ENCODE assay signal across 13 cellular contexts in genomic region chr5:131277415-131277814, GRCh38. TPM values are rescaled to one million over a fixed set of nuclear protein-coding genes. Genes with fewer than 3 reads are reported as not detected.
DNase-seq lines count a peak whose midpoint lies in the region; ATAC-seq and TF ChIP-seq lines count a peak whose summit lies in the region.
"Had no signal": no experiment of that assay in that cellular context is flagged by ENCODE, and none has a peak within 500 bp of the region (broad histone marks: within the 10 kb centered on the region; RNA-seq: fewer than 3 reads in every experiment).

No MANE protein-coding gene starts in this region.

- H3K4me3 ChIP-seq in SU-DHL-6 (ENCODE audit: insufficient read depth, low read length, poor library complexity, severe bottlenecking) (no peak overlapping the region), dorsolateral prefrontal cortex (no peak overlapping the region)
- H3K4me3 ChIP-seq: upper lobe of right lung had no signal

- H3K4me2 ChIP-seq in SU-DHL-6 (ENCODE audit: low read depth, low read length, poor library complexity, severe bottlenecking), result no peak overlapping the region

- H3K9me3 ChIP-seq in SU-DHL-6 (ENCODE audit: insufficient read depth, low read length), result no peaks in the 10 kb centered on the region
- H3K9me3 ChIP-seq: upper lobe of right lung had no signal

- H4K20me1 ChIP-seq in SU-DHL-6 (ENCODE audit: low read depth, low read length), result peaks cover 4% of the 10 kb centered on the region; the same call in 1 of the 2 replicates

- POLR2A ChIA-PET in RWPE1 (lab: Yijun Ruan, JAX; ENCODE audit: low non-redundant PET), result interaction anchor here (0.5 kb wide), 1 partner anchor 11 kb away, joined by 3 read pairs; no protein-coding TSS in a partner anchor

- H3K9me2 ChIP-seq in SU-DHL-6 (replicated peaks; ENCODE audit: insufficient read depth, low read length), result no peaks in the 10 kb centered on the region

- peaks cover 82% of the 10 kb centered on the region for H3K4me1 Mint-ChIP-seq in activated T-cell treated with anti-CD3 and anti-CD28 coated beads, Interleukin-2, amount 50 U/mL, for 4 hours (ENCODE audit: low read depth)
- peaks cover 40 to 68% of the 10 kb centered on the region in 2 donors for H3K4me1 Mint-ChIP-seq in stimulated activated naive B cell treated with anti-CD40 and anti-IgM and Interleukin-4, amounts not matched to agents 10 μg/mL and 1 μg/mL and 100 μg/mL, for 72 hours

- H3K36me3 ChIP-seq in SU-DHL-6 (ENCODE audit: low read length), result no peaks in the 10 kb centered on the region; the same call in 1 of the 2 replicates
- H3K36me3 ChIP-seq: upper lobe of right lung had no signal

- H3K4me3 Mint-ChIP-seq in activated T-cell treated with anti-CD3 and anti-CD28 coated beads, Interleukin-2, amount 50 U/mL, for 4 hours, result peak overlapping the region; percentile 5
- no peak overlapping the region for H3K4me3 Mint-ChIP-seq in stimulated activated naive B cell treated with anti-CD40 and anti-IgM and Interleukin-4, amounts not matched to agents 10 μg/mL and 1 μg/mL and 100 μg/mL, for 72 hours

- TF ChIP-seq CTCF in SU-DHL-6 (IDR thresholded peaks at IDR 0.05; ENCODE audit: insufficient read depth, low read length, poor library complexity, severe bottlenecking), result no peak
- TF ChIP-seq CTCF in dorsolateral prefrontal cortex (IDR thresholded peaks at IDR 0.05 in 54 of 56, conservative IDR thresholded peaks at IDR 0.05 in 2 of 56; ENCODE audit: low read depth in 1 of 56, partially characterized antibody in 56 of 56), result no peak
- TF ChIP-seq CTCF in RWPE1 (conservative IDR thresholded peaks at IDR 0.05; ENCODE audit: low read depth), result no peak

- H3K79me2 ChIP-seq in SU-DHL-6 (ENCODE audit: insufficient read depth, low read length), result peaks cover 92% of the 10 kb centered on the region

- peak overlapping the region; percentile 75 for H3K27ac Mint-ChIP-seq in stimulated activated naive B cell treated with anti-CD40 and anti-IgM and Interleukin-4, amounts not matched to agents 10 μg/mL and 1 μg/mL and 100 μg/mL, for 72 hours

- H3F3A ChIP-seq in SU-DHL-6 (ENCODE audit: insufficient read depth), result peaks cover 56% of the 10 kb centered on the region

- DNase-seq in activated T-cell treated with anti-CD3 and anti-CD28 coated beads, Interleukin-2, amount 50 U/mL, for 4 hours, result no peak
- DNase-seq in activated T-cell treated with anti-CD3 and anti-CD28 coated beads, Interleukin-2, amount 50 U/mL, for 48 hours, result no peak
- DNase-seq in dorsolateral prefrontal cortex (no peak), RWPE1 (ENCODE audit: low spot score) (no peak), activated gamma-delta T cell treated with Interleukin-2 at 50 U/mL for 16 hours (no peak)
- no peak for DNase-seq in stimulated activated naive B cell treated with anti-CD40 and anti-IgM and Interleukin-4, amounts not matched to agents 10 μg/mL and 1 μg/mL and 100 μg/mL, for 72 hours
- DNase-seq: kidney, NCI-H146, NCI-H446, occipital lobe, upper lobe of right lung had no signal

- no peaks in the 10 kb centered on the region for H3K27me3 Mint-ChIP-seq in activated T-cell treated with anti-CD3 and anti-CD28 coated beads, Interleukin-2, amount 50 U/mL, for 4 hours (ENCODE audit: low read depth)
- H3K27me3 Mint-ChIP-seq in stimulated activated naive B cell treated with anti-CD40 and anti-IgM and Interleukin-4, amounts not matched to agents 10 μg/mL and 1 μg/mL and 100 μg/mL, for 72 hours, result no peaks in the 10 kb centered on the region

- CTCF ChIA-PET in RWPE1 (lab: Yijun Ruan, JAX), result interaction anchor here (0.8 kb wide), 1 partner anchor 49 kb away, joined by 8 read pairs; no protein-coding TSS in a partner anchor

- ATAC-seq in activated T-cell treated with anti-CD3 and anti-CD28 coated beads, Interleukin-2, amount 50 U/mL, for 4 hours, result no peak
- no peak for ATAC-seq in stimulated activated naive B cell treated with anti-CD40 and anti-IgM and Interleukin-4, amounts not matched to agents 10 μg/mL and 1 μg/mL and 100 μg/mL, for 72 hours (replicated peaks)
- ATAC-seq in HG03097 (IDR thresholded peaks at IDR 0.05; ENCODE audit: low FRiP score, unreplicated experiment), result no peak
- ATAC-seq: upper lobe of right lung had no signal

- H3K9ac ChIP-seq in SU-DHL-6 (ENCODE audit: low read length), result no peak overlapping the region

- peaks cover 16% of the 10 kb centered on the region for H3K36me3 Mint-ChIP-seq in activated T-cell treated with anti-CD3 and anti-CD28 coated beads, Interleukin-2, amount 50 U/mL, for 4 hours (ENCODE audit: insufficient read depth)
- H3K36me3 Mint-ChIP-seq in stimulated activated naive B cell treated with anti-CD40 and anti-IgM and Interleukin-4, amounts not matched to agents 10 μg/mL and 1 μg/mL and 100 μg/mL, for 72 hours, result peaks cover 13 to 41% of the 10 kb centered on the region in 2 donors

- H3K27me3 ChIP-seq in SU-DHL-6 (ENCODE audit: low read length) (no peaks in the 10 kb centered on the region), dorsolateral prefrontal cortex (no peaks in the 10 kb centered on the region)
- H3K27me3 ChIP-seq: upper lobe of right lung had no signal

- intact Hi-C loops in dorsolateral prefrontal cortex (cut with DNase I), result loop anchor here in 1 of 2 donors (5.0 to 10.0 kb wide), 2 partner anchors 107 to 115 kb away; no protein-coding TSS in a partner anchor

- H3K9me3 Mint-ChIP-seq in activated T-cell treated with anti-CD3 and anti-CD28 coated beads, Interleukin-2, amount 50 U/mL, for 4 hours, result no peaks in the 10 kb centered on the region
- peaks cover 0 to 1% of the 10 kb centered on the region in 2 donors for H3K9me3 Mint-ChIP-seq in stimulated activated naive B cell treated with anti-CD40 and anti-IgM and Interleukin-4, amounts not matched to agents 10 μg/mL and 1 μg/mL and 100 μg/mL, for 72 hours

- H2AFZ ChIP-seq in SU-DHL-6 (ENCODE audit: low read depth, low read length, severe bottlenecking), result no peak overlapping the region

- H3K27ac ChIP-seq in SU-DHL-6 (ENCODE audit: low read depth, low read length) (peak overlapping the region; percentile 45), dorsolateral prefrontal cortex (peak overlapping the region in 43 of 59 donors; percentile 10 to 90 (median 70)), RWPE1 (no peak overlapping the region)
- H3K27ac ChIP-seq: upper lobe of right lung had no signal

RNA-seq across cellular contexts. Expression of gene CDC42SE2, which starts 13.6 kb away (rescaled TPM):
- 100 to 1,000 TPM in 1 of 3 donors, 10 to 100 TPM in 2; 89.3 to 103 (median 97.5) TPM for total RNA-seq in activated T-cell treated with anti-CD3 and anti-CD28 coated beads, Interleukin-2, amount 50 U/mL, for 4 hours
- total RNA-seq in dorsolateral prefrontal cortex, result 100 to 1,000 TPM in 1 of 120 experiments, 10 to 100 TPM in 119; 34.8 to 102 (median 68.6) TPM
